Comparison of ENCODE assay signal across 35 cellular contexts in genomic region chr11:133978816-133979215, GRCh38. TPM values are rescaled to one million over a fixed set of nuclear protein-coding genes. Genes with fewer than 3 reads are reported as not detected.
A peak's percentile ranks its signal among the peaks of the same experiment; 100 is the strongest.
DNase-seq lines count a peak whose midpoint lies in the region; ATAC-seq, FAIRE-seq and TF ChIP-seq lines count a peak whose summit lies in the region.
"Had no signal": no experiment of that assay in that cellular context is flagged by ENCODE, and none has a peak within 500 bp of the region (broad histone marks: within the 10 kb centered on the region; RNA-seq: fewer than 3 reads in every experiment).

No MANE protein-coding gene starts in this region.

- DNase-seq in A172 (ENCODE audit: low spot score) (peak; percentile 55), EH (ENCODE audit: low read depth) (peak; percentile 34), MG63 (peak; percentile 76), bronchial epithelial cell (ENCODE audit: low read depth) (peak; percentile 17), cerebellar cortex (ENCODE audit: low spot score) (no peak), SKM-1 (lab: John Stamatoyannopoulos, UW; ENCODE audit: unreplicated experiment) (no peak), lower lobe of right lung (no peak)
- DNase-seq: activated CD4-positive, CD25-positive, alpha-beta regulatory T cell treated with anti-CD3 and anti-CD28 coated beads, Interleukin-2, amount 50 U/mL, for 72 hours; activated gamma-delta T cell treated with Interleukin-2 at 50 U/mL for 16 hours; adrenal gland; brain microvascular endothelial cell; Calu3; DMS79 treated with DMSO at 0.1 percent for 48 hours; effector CD8-positive, alpha-beta T cell; foreskin fibroblast; heart right ventricle; Kasumi-1; kidney glomerular epithelial cell; NCI-H1092; NCI-H187 treated with DMSO at 0.1 percent for 48 hours; NCI-H2171 treated with DMSO at 0.1 percent for 48 hours; NCI-H524 treated with DMSO at 0.1 percent for 48 hours; nephron progenitor cell; NK-92 treated with Interleukin-12 subunit alpha and Interleukin-12 subunit beta, amount 100 ng/mL, for 24 hours; SJCRH30; stimulated activated CD4-positive, alpha-beta T cell treated with anti-CD3 and anti-CD28 coated beads, Interleukin-1b, Interleukin-23, amount 100 ng/mL, for 48 hours; stimulated activated CD8-positive, alpha-beta memory T cell treated with anti-CD3 and anti-CD28 coated beads, Interleukin-4, amount 100 ng/mL, for 48 hours had no signal

- H3K4me1 ChIP-seq in lower lobe of right lung, result no peaks in the 10 kb centered on the region
- H3K4me1 ChIP-seq: adrenal gland, pancreas, SJCRH30 had no signal

- no peak for ATAC-seq in lower lobe of right lung
- ATAC-seq: heart right ventricle, HepG2, Panc1, pancreas had no signal

- no peak overlapping the region for H3K4me3 ChIP-seq in MG63
- H3K4me3 ChIP-seq in bronchial epithelial cell (ENCODE audit: low read depth, low read length), result no peak overlapping the region
- no peak overlapping the region for H3K4me3 ChIP-seq in lower lobe of right lung
- H3K4me3 ChIP-seq: adrenal gland, heart right ventricle, pancreas, SJCRH30, smooth muscle cell had no signal

- FAIRE-seq in bronchial epithelial cell (lab: Jason Lieb, UNC), result peak; percentile 55
- FAIRE-seq: colon, GM12891, HepG2, pancreas, TTC549 had no signal

- TF ChIP-seq CTCF in bronchial epithelial cell (IDR thresholded peaks at IDR 0.05; ENCODE audit: insufficient read depth, low read length, severe bottlenecking) (no peak), lower lobe of right lung (IDR thresholded peaks at IDR 0.05) (no peak)

- intact Hi-C loops in lower lobe of right lung (cut with DNase I), result no loop called here

- no peak overlapping the region for H3K27ac ChIP-seq in lower lobe of right lung
- H3K27ac ChIP-seq: adrenal gland, brain microvascular endothelial cell, C4-2B, heart right ventricle, pancreas, SJCRH30 had no signal

- H3K36me3 ChIP-seq in MG63, result no peaks in the 10 kb centered on the region
- H3K36me3 ChIP-seq in bronchial epithelial cell (ENCODE audit: control insufficient read depth, insufficient read depth, low read length), result no peaks in the 10 kb centered on the region
- H3K36me3 ChIP-seq in lower lobe of right lung, result no peaks in the 10 kb centered on the region
- H3K36me3 ChIP-seq: adrenal gland, brain microvascular endothelial cell, heart right ventricle, pancreas, SJCRH30 had no signal

- no peaks in the 10 kb centered on the region for H3K9me3 ChIP-seq in MG63
- H3K9me3 ChIP-seq in lower lobe of right lung, result no peaks in the 10 kb centered on the region
- H3K9me3 ChIP-seq: adrenal gland, heart right ventricle, pancreas, SJCRH30 had no signal

- H3K27me3 ChIP-seq in MG63 (no peaks in the 10 kb centered on the region), bronchial epithelial cell (ENCODE audit: control insufficient read depth, insufficient read depth, low read length) (no peaks in the 10 kb centered on the region), lower lobe of right lung (ENCODE audit: low read depth) (peaks cover 11% of the 10 kb centered on the region)
- H3K27me3 ChIP-seq: adrenal gland, brain microvascular endothelial cell, pancreas had no signal

RNA-seq across cellular contexts. Expression of gene IGSF9B, which starts 22.0 kb away (rescaled TPM):
- 0.43 and 0.57 TPM in 2 replicates for total RNA-seq in A172 (2014; rRNA removed; shearing (Covaris generic))
- total RNA-seq in MG63 (2014; rRNA removed; shearing (Covaris generic); ENCODE audit: low replicate concordance), result 0.12 and 0.43 TPM in 2 replicates
- total RNA-seq in bronchial epithelial cell (under 0.01 and 0.38 TPM in 2 replicates), lower lobe of right lung (5.5 TPM)
- total RNA-seq: HepG2, SJCRH30 had no signal

Comparison
In these comparisons a context has a peak if more than half of its experiments do, and no peak if none do; other contexts are left out.
1. DNase-seq: peak in A172 (single experiment), EH (single experiment), MG63 (single experiment) and bronchial epithelial cell (single experiment); none in cerebellar cortex (single experiment), SKM-1 (single experiment) and lower lobe of right lung (single experiment).